8 cellular contexts compared by ENCODE assay signal in genomic region chr7:48587475-48587874, GRCh38.
"Had no signal": no experiment of that assay in that cellular context is flagged by ENCODE, and none has a peak within 500 bp of the region (broad histone marks: within the 10 kb centered on the region; RNA-seq: fewer than 3 reads in every experiment).

No MANE protein-coding gene starts in this region.

- FAIRE-seq: HepG2, HTR-8/SVneo, K562 had no signal

- H3K4me2 ChIP-seq: KMS-11 had no signal

- H3K27ac ChIP-seq: HL-60, KMS-11 had no signal

- H3K4me3 ChIP-seq: K562 had no signal

- DNase-seq: IMR-90, KBM-7, KG1 had no signal

- ATAC-seq: HepG2, K562 had no signal

- H3K9ac ChIP-seq: KMS-11 had no signal
